19 cellular contexts compared by ENCODE assay signal in genomic region chr22:27797793-27798525, GRCh38. TPM values are rescaled to one million over a fixed set of nuclear protein-coding genes. Genes with fewer than 3 reads are reported as not detected.
DNase-seq lines count a peak whose midpoint lies in the region; ATAC-seq and TF ChIP-seq lines count a peak whose summit lies in the region.
"Had no signal": no experiment of that assay in that cellular context is flagged by ENCODE, and none has a peak within 500 bp of the region (broad histone marks: within the 10 kb centered on the region; RNA-seq: fewer than 3 reads in every experiment).

No MANE protein-coding gene starts in this region.

- CTCF ChIA-PET in activated CD8-positive, alpha-beta T cell treated with anti-CD3 and anti-CD28 coated beads for 36 hours (lab: Charles Lee), result no interaction called here

- H3K27me3 Mint-ChIP-seq in activated CD8-positive, alpha-beta T cell treated with anti-CD3 and anti-CD28 coated beads for 36 hours, result peaks cover 5% of the 10 kb centered on the region
- peaks cover 0 to 7% of the 10 kb centered on the region in 2 donors for H3K27me3 Mint-ChIP-seq in effector memory CD8-positive, alpha-beta T cell

- in situ Hi-C loops in astrocyte of the spinal cord (cut with HindIII; ENCODE audit: low sequenced_read_pairs), result no loop called here

- H3K4me2 ChIP-seq in osteoblast (ENCODE audit: insufficient read depth, low read length), result no peak overlapping the region
- H3K4me2 ChIP-seq: A549 had no signal

- peak; percentile 72 for DNase-seq in ELF-1 (ENCODE audit: low read depth, low spot score)
- no peak for DNase-seq in astrocyte of the spinal cord (ENCODE audit: low read depth, low spot score)
- peak; percentile 39 for DNase-seq in left cardiac atrium
- peak; percentile 76 for DNase-seq in osteoblast (ENCODE audit: insufficient read length, low spot score, missing footprints)
- DNase-seq in activated CD8-positive, alpha-beta T cell treated with anti-CD3 and anti-CD28 coated beads for 36 hours, result no peak
- DNase-seq in SKM-1 treated with dmso at 0.1 percent for 144 hours (lab: John Stamatoyannopoulos, UW; ENCODE audit: unreplicated experiment), result no peak
- no peak for DNase-seq in effector memory CD8-positive, alpha-beta T cell
- DNase-seq: activated naive CD8-positive, alpha-beta T cell treated with anti-CD3 and anti-CD28 coated beads, Interleukin-2, amount 50 U/mL, for 24 hours; activated T-cell treated with anti-CD3 and anti-CD28 coated beads, Interleukin-2, amount 50 U/mL, for 48 hours; DND-41; NCI-H2081; upper lobe of right lung had no signal

- no peak for ATAC-seq in left cardiac atrium
- ATAC-seq in activated CD8-positive, alpha-beta T cell treated with anti-CD3 and anti-CD28 coated beads for 36 hours, result no peak
- ATAC-seq in GM21360 (IDR thresholded peaks at IDR 0.05; ENCODE audit: unreplicated experiment), result no peak
- no peak for ATAC-seq in effector memory CD8-positive, alpha-beta T cell (replicated peaks)
- ATAC-seq: A549; activated naive CD8-positive, alpha-beta T cell treated with anti-CD3 and anti-CD28 coated beads, Interleukin-2, amount 50 U/mL, for 24 hours; HepG2; upper lobe of right lung had no signal

- H3K27ac ChIP-seq in osteoblast (ENCODE audit: low read depth, low read length), result no peak overlapping the region
- H3K27ac ChIP-seq: A549, SK-N-MC, upper lobe of right lung had no signal

- H3K4me3 Mint-ChIP-seq in activated CD8-positive, alpha-beta T cell treated with anti-CD3 and anti-CD28 coated beads for 36 hours, result no peak overlapping the region
- no peak overlapping the region for H3K4me3 Mint-ChIP-seq in effector memory CD8-positive, alpha-beta T cell
- H3K4me3 Mint-ChIP-seq: activated naive CD8-positive, alpha-beta T cell treated with anti-CD3 and anti-CD28 coated beads, Interleukin-2, amount 50 U/mL, for 24 hours; CD14-positive monocyte had no signal

- no peaks in the 10 kb centered on the region for H3K36me3 ChIP-seq in osteoblast (ENCODE audit: insufficient read depth, low read length)
- H3K36me3 ChIP-seq: upper lobe of right lung had no signal

- H3K27ac Mint-ChIP-seq in activated CD8-positive, alpha-beta T cell treated with anti-CD3 and anti-CD28 coated beads for 36 hours, result no peak overlapping the region
- H3K27ac Mint-ChIP-seq in effector memory CD8-positive, alpha-beta T cell, result no peak overlapping the region
- H3K27ac Mint-ChIP-seq: activated naive CD8-positive, alpha-beta T cell treated with anti-CD3 and anti-CD28 coated beads, Interleukin-2, amount 50 U/mL, for 24 hours; CD14-positive monocyte had no signal

- no peaks in the 10 kb centered on the region for H4K20me1 ChIP-seq in osteoblast (ENCODE audit: insufficient read depth, low read length)

- POLR2A ChIA-PET in activated CD8-positive, alpha-beta T cell treated with anti-CD3 and anti-CD28 coated beads for 36 hours (lab: Charles Lee), result no interaction called here

- H3K4me3 ChIP-seq in astrocyte of the spinal cord (ENCODE audit: low read depth, low read length) (peak overlapping the region; percentile 22), osteoblast (ENCODE audit: insufficient read depth, low read length) (no peak overlapping the region)
- H3K4me3 ChIP-seq: A549, lung, SK-N-MC, upper lobe of right lung had no signal

- no peak for TF ChIP-seq CTCF in astrocyte of the spinal cord (IDR thresholded peaks at IDR 0.05; ENCODE audit: low read depth, low read length)
- no peak for TF ChIP-seq CTCF in osteoblast (IDR thresholded peaks at IDR 0.05; ENCODE audit: extremely low read depth, low read depth, low read length)
- TF ChIP-seq CTCF in activated CD8-positive, alpha-beta T cell treated with anti-CD3 and anti-CD28 coated beads for 36 hours (IDR thresholded peaks at IDR 0.05), result no peak

- H3K36me3 Mint-ChIP-seq in activated CD8-positive, alpha-beta T cell treated with anti-CD3 and anti-CD28 coated beads for 36 hours (ENCODE audit: low read depth), result no peaks in the 10 kb centered on the region
- no peaks in the 10 kb centered on the region for H3K36me3 Mint-ChIP-seq in effector memory CD8-positive, alpha-beta T cell (ENCODE audit: insufficient read depth)
- H3K36me3 Mint-ChIP-seq: CD14-positive monocyte had no signal

- no peaks in the 10 kb centered on the region for H3K9me3 Mint-ChIP-seq in activated CD8-positive, alpha-beta T cell treated with anti-CD3 and anti-CD28 coated beads for 36 hours
- H3K9me3 Mint-ChIP-seq in effector memory CD8-positive, alpha-beta T cell, result no peaks in the 10 kb centered on the region
- H3K9me3 Mint-ChIP-seq: activated naive CD8-positive, alpha-beta T cell treated with anti-CD3 and anti-CD28 coated beads, Interleukin-2, amount 50 U/mL, for 24 hours; neural crest cell had no signal

- H2AFZ ChIP-seq in osteoblast (ENCODE audit: low read length), result no peak overlapping the region

- intact Hi-C loops in left cardiac atrium (cut with DNase I), result loop anchor here in 1 of 2 donors (10.0 kb wide), 1 partner anchor 73 kb away; no protein-coding TSS in a partner anchor
- intact Hi-C loops in activated CD8-positive, alpha-beta T cell treated with anti-CD3 and anti-CD28 coated beads for 36 hours (cut with micrococcal nuclease), result no loop called here

- H3K79me2 ChIP-seq in osteoblast (ENCODE audit: insufficient read depth, low read length), result no peaks in the 10 kb centered on the region

- peaks cover 25% of the 10 kb centered on the region for H3K27me3 ChIP-seq in osteoblast (ENCODE audit: insufficient read depth, low read length)

- peaks cover 7% of the 10 kb centered on the region for H3K4me1 Mint-ChIP-seq in activated CD8-positive, alpha-beta T cell treated with anti-CD3 and anti-CD28 coated beads for 36 hours (ENCODE audit: low read depth)
- H3K4me1 Mint-ChIP-seq in effector memory CD8-positive, alpha-beta T cell (ENCODE audit: low read depth in 2 of 2), result peaks cover 7 to 8% of the 10 kb centered on the region in 2 donors

- no peaks in the 10 kb centered on the region for H3K9me3 ChIP-seq in osteoblast (ENCODE audit: low read depth, low read length)
- H3K9me3 ChIP-seq: A549, upper lobe of right lung had no signal

- H3K4me1 ChIP-seq in osteoblast (ENCODE audit: insufficient read depth, low read length), result no peaks in the 10 kb centered on the region

RNA-seq across cellular contexts. Expression of gene MN1, which starts 3.6 kb away (rescaled TPM):
- total RNA-seq in left cardiac atrium (10 to 100 TPM; 12.8 to 13.1 TPM), osteoblast (4.7 and 6.2 TPM in 2 replicates)
- total RNA-seq in activated CD8-positive, alpha-beta T cell treated with anti-CD3 and anti-CD28 coated beads for 36 hours, result under 1 TPM; 0.11 to 0.16 TPM
- total RNA-seq: HepG2 had no signal

Comparison
In these comparisons a context has a peak if more than half of its experiments do, and no peak if none do; other contexts are left out.
1. DNase-seq: peak in ELF-1 (single experiment), left cardiac atrium (single experiment) and osteoblast (single experiment); none in astrocyte of the spinal cord (single experiment), activated CD8-positive, alpha-beta T cell treated with anti-CD3 and anti-CD28 coated beads for 36 hours (single experiment), SKM-1 treated with dmso at 0.1 percent for 144 hours (single experiment) and effector memory CD8-positive, alpha-beta T cell (0 of 3).